In genomic region chr5:137660349-137660817, GRCh38 we compare ENCODE assay signal across 8 cellular contexts.
DNase-seq lines count a peak whose midpoint lies in the region; ATAC-seq and TF ChIP-seq lines count a peak whose summit lies in the region.

No MANE protein-coding gene starts in this region.

- no peaks in the 10 kb centered on the region for H3K9me3 Mint-ChIP-seq in CD14-positive monocyte

- intact Hi-C loops in CD14-positive monocyte (cut with micrococcal nuclease), result loop anchor here in 1 of 2 donors (10.0 kb wide), 2 partner anchors 84 to 474 kb away; partner anchors contain the start of gene NME5

- DNase-seq in CD14-positive monocyte (ENCODE audit: low spot score), result peak; percentile 52
- peak; percentile 53 for DNase-seq in GM19240 (ENCODE audit: insufficient read length, low spot score)
- peak; percentile 40 for DNase-seq in NCI-H510A treated with DMSO at 0.1 percent for 48 hours (lab: John Stamatoyannopoulos, UW)
- peak; percentile 71 to 82 for DNase-seq in activated CD4-positive, alpha-beta T cell treated with anti-CD3 and anti-CD28 coated beads, Interleukin-2, amount 50 U/mL, for 48 hours
- peak; percentile 67 for DNase-seq in ecto neural progenitor cell (ENCODE audit: low spot score)
- peak; percentile 80 for DNase-seq in medulla oblongata (ENCODE audit: extremely low spot score)
- peak; percentile 25 to 48 for DNase-seq in stimulated activated CD8-positive, alpha-beta memory T cell treated with anti-CD3 and anti-CD28 coated beads, Interleukin-15, amount 100 ng/mL, for 4 hours (ENCODE audit: low read depth in 2 of 2)

- H3K4me3 Mint-ChIP-seq in CD14-positive monocyte, result no peak overlapping the region

- peak; percentile 73 for ATAC-seq in HG03439 (IDR thresholded peaks at IDR 0.05; ENCODE audit: unreplicated experiment)

- peaks cover 0 to 5% (median 1%) of the 10 kb centered on the region in 3 donors for H3K27me3 Mint-ChIP-seq in CD14-positive monocyte (ENCODE audit: low read depth in 3 of 3)

- H3K27ac Mint-ChIP-seq in CD14-positive monocyte, result no peak overlapping the region

- TF ChIP-seq CTCF in CD14-positive monocyte (IDR thresholded peaks at IDR 0.05), result peak; percentile 83

- H3K36me3 Mint-ChIP-seq in CD14-positive monocyte, result no peaks in the 10 kb centered on the region

- H3K4me1 Mint-ChIP-seq in CD14-positive monocyte, result no peaks in the 10 kb centered on the region

Comparison
In these comparisons a context has a peak if more than half of its experiments do, and no peak if none do; other contexts are left out.
1. Peak in every context shown above with its lines: DNase-seq and ATAC-seq.